ENCODE assay signal across 8 cellular contexts in genomic region chr6:143060806-143061596, GRCh38. TPM values are rescaled to one million over a fixed set of nuclear protein-coding genes. Genes with fewer than 3 reads are reported as not detected.
A peak's percentile ranks its signal among the peaks of the same experiment; 100 is the strongest.
DNase-seq lines count a peak whose midpoint lies in the region; ATAC-seq and TF ChIP-seq lines count a peak whose summit lies in the region.

A gene with protein sequence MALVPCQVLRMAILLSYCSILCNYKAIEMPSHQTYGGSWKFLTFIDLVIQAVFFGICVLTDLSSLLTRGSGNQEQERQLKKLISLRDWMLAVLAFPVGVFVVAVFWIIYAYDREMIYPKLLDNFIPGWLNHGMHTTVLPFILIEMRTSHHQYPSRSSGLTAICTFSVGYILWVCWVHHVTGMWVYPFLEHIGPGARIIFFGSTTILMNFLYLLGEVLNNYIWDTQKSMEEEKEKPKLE (plus strand): TSS chr6:143060889. CDS start chr6:143060926, 37 bp downstream.

- peak; percentile 53 to 87 (median 84) for DNase-seq in NCI-H1417 (lab: John Stamatoyannopoulos, UW)
- peak; percentile 52 to 62 (median 61) for DNase-seq in effector memory CD8-positive, alpha-beta T cell
- DNase-seq in stimulated activated CD8-positive, alpha-beta memory T cell treated with anti-CD3 and anti-CD28 coated beads, Interleukin-4, amount 100 ng/mL, for 4 hours (ENCODE audit: low read depth in 2 of 2, low spot score in 1 of 2): peak; percentile 37 to 40
- DNase-seq in epidermal melanocyte (ENCODE audit: insufficient read length, low spot score): no peak

- H3K4me3 ChIP-seq in mucosa of stomach (ENCODE audit: low read length): peak within 1 kb of the TSS; percentile 70

- H3K4me1 Mint-ChIP-seq in effector memory CD8-positive, alpha-beta T cell (ENCODE audit: low read depth in 2 of 2): peaks cover 14 to 15% of the 10 kb centered on the region in 2 donors

- peak within 1 kb of the TSS; percentile 92 for H3K4me3 Mint-ChIP-seq in effector memory CD8-positive, alpha-beta T cell

- peaks cover 13% of the 10 kb centered on the region for H3K4me1 ChIP-seq in mucosa of stomach (ENCODE audit: control insufficient read depth, insufficient read depth, low read length)

- POLR2A ChIA-PET in activated CD8-positive, alpha-beta memory T cell treated with anti-CD3 and anti-CD28 coated beads for 36 hours (lab: Charles Lee): interaction anchor here (0.7 kb wide), 1 partner anchor 114 kb away, joined by 8 read pairs; no protein-coding TSS in a partner anchor

- H3K27me3 Mint-ChIP-seq in effector memory CD8-positive, alpha-beta T cell: no peaks in the 10 kb centered on the region

- H3K36me3 ChIP-seq in mucosa of stomach (ENCODE audit: control insufficient read depth, insufficient read depth, low read length): no peaks in the 10 kb centered on the region

- ATAC-seq in GM18505 (IDR thresholded peaks at IDR 0.05; ENCODE audit: unreplicated experiment) (peak; percentile 70), HG02588 (IDR thresholded peaks at IDR 0.05; ENCODE audit: unreplicated experiment) (peak; percentile 69)
- ATAC-seq in effector memory CD8-positive, alpha-beta T cell (replicated peaks): peak; percentile 68

- CTCF ChIA-PET in activated CD8-positive, alpha-beta memory T cell treated with anti-CD3 and anti-CD28 coated beads for 36 hours (lab: Charles Lee): interaction anchor here (1.8 kb wide), 1 partner anchor 36 kb away, joined by 4 read pairs; no protein-coding TSS in a partner anchor

- peak; percentile 58 for TF ChIP-seq POLR2A in GM18505 (IDR thresholded peaks at IDR 0.05; ENCODE audit: borderline replicate concordance, extremely low read depth, insufficient read depth, insufficient read length)

- H3K27me3 ChIP-seq in mucosa of stomach (ENCODE audit: control insufficient read depth, insufficient read depth, low read length): no peaks in the 10 kb centered on the region

- peak within 1 kb of the TSS; percentile 89 for H3K9ac ChIP-seq in mucosa of stomach (ENCODE audit: low read length)

- H3K9me3 Mint-ChIP-seq in effector memory CD8-positive, alpha-beta T cell: no peaks in the 10 kb centered on the region

- H3K27ac Mint-ChIP-seq in effector memory CD8-positive, alpha-beta T cell: peak within 1 kb of the TSS; percentile 92 to 93

- H3K36me3 Mint-ChIP-seq in effector memory CD8-positive, alpha-beta T cell (ENCODE audit: insufficient read depth): peaks cover 20% of the 10 kb centered on the region

- H3K9me3 ChIP-seq in mucosa of stomach (ENCODE audit: control insufficient read depth, low read length): no peaks in the 10 kb centered on the region

RNA-seq across cellular contexts. Expression of the gene that starts here (rescaled TPM):
- total RNA-seq in activated CD8-positive, alpha-beta memory T cell treated with anti-CD3 and anti-CD28 coated beads for 36 hours: 10 to 100 TPM; 11.1 to 11.2 TPM
